ENCODE assay signal across 24 cellular contexts in the genomic region with DNA sequence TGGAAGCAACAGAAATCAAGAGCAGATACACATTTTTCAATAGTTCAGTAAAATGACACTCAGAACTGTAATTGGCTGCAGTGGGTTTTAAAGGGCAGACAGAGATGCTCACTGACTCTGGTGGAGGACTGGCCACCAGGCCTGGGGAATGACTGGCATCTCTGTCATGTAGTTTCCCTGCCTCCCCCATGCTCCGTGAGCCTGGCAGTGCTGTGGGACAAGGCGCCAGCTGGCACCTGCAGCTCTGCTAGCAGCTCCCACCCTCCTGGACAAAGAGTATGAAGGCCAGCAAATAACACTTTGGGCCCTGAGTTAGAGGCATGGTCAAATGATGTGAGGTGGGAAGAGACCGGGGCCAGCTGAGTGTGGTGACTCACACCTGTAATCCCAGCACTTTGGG.
"Had no signal": no experiment of that assay in that cellular context is flagged by ENCODE, and none has a peak within 500 bp of the region (broad histone marks: within the 10 kb centered on the region; RNA-seq: fewer than 3 reads in every experiment).

No MANE protein-coding gene starts in this region.

- H3K9me3 Mint-ChIP-seq: activated T-cell treated with anti-CD3 and anti-CD28 coated beads, Interleukin-2, amount 50 U/mL, for 4 hours; activated T-helper 2 cell treated with anti-CD3 and anti-CD28 coated beads, Interferon-gamma antibody, Interleukin-2, Interleukin-4, amounts not matched to agents 10 μg/mL and 5 μg/mL and 100 μg/mL, durations not matched to agents 14 hours and 24 hours and 36 hours; stimulated activated naive CD8-positive, alpha-beta T cell treated with anti-CD3 and anti-CD28 coated beads, Interleukin-15, amount 100 ng/mL, for 72 hours; T-helper 1 cell treated with Interleukin-12 subunit alpha and Interleukin-12 subunit beta and Interleukin-4 antibody, amounts not matched to agents 30 μg/mL and 1 μg/mL, for 36 hours had no signal

- H3K27ac ChIP-seq: adrenal gland, ascending aorta, breast epithelium, coronary artery, gastroesophageal sphincter, parathyroid adenoma, spleen, tibial artery had no signal

- H3K27me3 ChIP-seq: adrenal gland, ascending aorta, breast epithelium, gastroesophageal sphincter, spleen had no signal

- H3K36me3 Mint-ChIP-seq: mesothelial cell of epicardium had no signal

- H3K4me1 ChIP-seq: adrenal gland, breast epithelium, gastroesophageal sphincter, tibial artery had no signal

- H3K9me3 ChIP-seq: adrenal gland, ascending aorta, breast epithelium, gastroesophageal sphincter, spleen, tibial artery had no signal

- H3K9ac ChIP-seq: parathyroid adenoma had no signal

- H3K79me2 ChIP-seq: parathyroid adenoma had no signal

- H3K4me3 Mint-ChIP-seq: activated CD4-positive, alpha-beta T cell treated with anti-CD3 and anti-CD28 coated beads for 36 hours; activated naive CD8-positive, alpha-beta T cell; activated T-cell treated with anti-CD3 and anti-CD28 coated beads, Interleukin-2, amount 50 U/mL, for 4 hours; mesothelial cell of epicardium; nephron progenitor cell; stimulated activated naive CD8-positive, alpha-beta T cell treated with anti-CD3 and anti-CD28 coated beads, Interleukin-15, amount 100 ng/mL, for 72 hours; T-helper 1 cell treated with Interleukin-12 subunit alpha and Interleukin-12 subunit beta and Interleukin-4 antibody, amounts not matched to agents 30 μg/mL and 1 μg/mL, for 36 hours; WTC11 had no signal

- H3K4me3 ChIP-seq: adrenal gland, ascending aorta, breast epithelium, coronary artery, gastroesophageal sphincter, lung, spleen, tibial artery had no signal

- ATAC-seq: activated CD4-positive, alpha-beta T cell treated with anti-CD3 and anti-CD28 coated beads for 36 hours; activated T-cell treated with anti-CD3 and anti-CD28 coated beads, Interleukin-2, amount 50 U/mL, for 4 hours; gastroesophageal sphincter; left colon; stimulated activated naive CD8-positive, alpha-beta T cell treated with anti-CD3 and anti-CD28 coated beads, Interleukin-15, amount 100 ng/mL, for 72 hours had no signal

- H3K36me3 ChIP-seq: adrenal gland, ascending aorta, breast epithelium, gastroesophageal sphincter, tibial artery had no signal

- H3K27ac Mint-ChIP-seq: activated CD4-positive, alpha-beta T cell treated with anti-CD3 and anti-CD28 coated beads for 36 hours; activated naive CD8-positive, alpha-beta T cell; activated T-helper 2 cell treated with anti-CD3 and anti-CD28 coated beads, Interferon-gamma antibody, Interleukin-2, Interleukin-4, amounts not matched to agents 10 μg/mL and 5 μg/mL and 100 μg/mL, durations not matched to agents 14 hours and 24 hours and 36 hours; mesothelial cell of epicardium; nephron progenitor cell; T-helper 1 cell treated with Interleukin-12 subunit alpha and Interleukin-12 subunit beta and Interleukin-4 antibody, amounts not matched to agents 30 μg/mL and 1 μg/mL, for 36 hours; WTC11 had no signal

- H3K27me3 Mint-ChIP-seq: activated CD4-positive, alpha-beta T cell treated with anti-CD3 and anti-CD28 coated beads for 36 hours; activated naive CD8-positive, alpha-beta T cell; stimulated activated naive CD8-positive, alpha-beta T cell treated with anti-CD3 and anti-CD28 coated beads, Interleukin-15, amount 100 ng/mL, for 72 hours had no signal

- H2AFZ ChIP-seq: parathyroid adenoma had no signal

- DNase-seq: activated CD4-positive, alpha-beta T cell treated with anti-CD3 and anti-CD28 coated beads for 36 hours; activated CD4-positive, alpha-beta T cell treated with anti-CD3 and anti-CD28 coated beads, Interleukin-2, amount 50 U/mL, for 4 hours; activated CD8-positive, alpha-beta memory T cell treated with anti-CD3 and anti-CD28 coated beads, Interleukin-2, amount 50 U/mL, for 48 hours; activated naive CD4-positive, alpha-beta T cell; activated T-cell treated with anti-CD3 and anti-CD28 coated beads, Interleukin-2, amount 50 U/mL, for 4 hours; adrenal gland; left colon; spleen; stimulated activated CD4-positive, alpha-beta T cell treated with anti-CD3 and anti-CD28 coated beads, Interleukin-4, amount 100 ng/mL, for 24 hours; stimulated activated naive CD8-positive, alpha-beta T cell treated with anti-CD3 and anti-CD28 coated beads, Interleukin-15, amount 100 ng/mL, for 72 hours; T1000; tibial artery had no signal

- H3K4me1 Mint-ChIP-seq: activated CD4-positive, alpha-beta T cell treated with anti-CD3 and anti-CD28 coated beads for 36 hours; mesothelial cell of epicardium; stimulated activated naive CD8-positive, alpha-beta T cell treated with anti-CD3 and anti-CD28 coated beads, Interleukin-15, amount 100 ng/mL, for 72 hours; WTC11 had no signal
